ENCODE assay signal across 8 cellular contexts in the genomic region with DNA sequence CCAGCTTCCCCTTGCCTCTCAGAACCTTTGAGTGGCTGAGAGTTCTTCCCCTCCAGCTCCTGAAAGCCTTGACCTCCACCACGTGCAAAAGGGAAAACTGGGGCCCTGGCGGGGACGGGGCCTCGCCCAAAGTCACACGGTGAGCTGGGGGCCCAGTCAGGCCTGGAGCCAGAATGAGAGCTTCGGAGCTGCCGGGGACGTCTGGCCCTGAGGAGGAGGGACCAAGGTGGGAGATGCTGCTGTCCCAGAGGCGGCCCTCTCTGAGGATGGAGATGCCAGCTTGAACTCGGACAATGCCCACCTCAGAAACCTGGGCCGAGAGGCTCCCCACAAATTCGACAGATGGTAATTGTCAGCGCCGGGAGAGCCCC. TPM values are rescaled to one million over a fixed set of nuclear protein-coding genes. Genes with fewer than 3 reads are reported as not detected.
A peak's percentile ranks its signal among the peaks of the same experiment; 100 is the strongest.
DNase-seq lines count a peak whose midpoint lies in the region; ATAC-seq and TF ChIP-seq lines count a peak whose summit lies in the region.

No MANE protein-coding gene starts in this region.

- H3K4me3 ChIP-seq in SK-N-SH (ENCODE audit: low read depth in 2 of 2, low read length in 1 of 2), result peak overlapping the region; percentile 98
- H3K4me3 ChIP-seq in stomach, result peak overlapping the region; percentile 74 to 98 (median 86)

- no peak for TF ChIP-seq CTCF in SK-N-SH (IDR thresholded peaks at IDR 0.05)
- no peak for TF ChIP-seq CTCF in stomach (IDR thresholded peaks at IDR 0.05)
- no peak for TF ChIP-seq CTCF in RWPE1 (conservative IDR thresholded peaks at IDR 0.05; ENCODE audit: low read depth)

- H3K9me3 Mint-ChIP-seq in activated T-helper 2 cell treated with anti-CD3 and anti-CD28 coated beads, Interferon-gamma antibody, Interleukin-2, Interleukin-4, amounts not matched to agents 10 μg/mL and 5 μg/mL and 100 μg/mL, durations not matched to agents 14 hours and 24 hours and 36 hours, result no peaks in the 10 kb centered on the region
- no peaks in the 10 kb centered on the region for H3K9me3 Mint-ChIP-seq in immature natural killer cell

- no peaks in the 10 kb centered on the region for H4K20me1 ChIP-seq in SK-N-SH (ENCODE audit: insufficient read depth)

- CTCF ChIA-PET in SK-N-SH (lab: Yijun Ruan, JAX), result interaction anchor here (0.8 to 1.5 kb wide), 5 partner anchors 8 to 101 kb away, joined by 3 to 5 read pairs (median 3); no protein-coding TSS in a partner anchor
- CTCF ChIA-PET in RWPE1 (lab: Yijun Ruan, JAX), result interaction anchor here (0.7 to 1.6 kb wide), 2 partner anchors 24 to 758 kb away, joined by 3 to 5 read pairs; no protein-coding TSS in a partner anchor

- no peaks in the 10 kb centered on the region for H3K9me2 ChIP-seq in SK-N-SH

- H2AFZ ChIP-seq in SK-N-SH (ENCODE audit: low read depth), result peak overlapping the region; percentile 98; the same call in 1 of the 2 replicates

- peak overlapping the region; percentile 76 for H3K4me3 Mint-ChIP-seq in activated T-helper 2 cell treated with anti-CD3 and anti-CD28 coated beads, Interferon-gamma antibody, Interleukin-2, Interleukin-4, amounts not matched to agents 10 μg/mL and 5 μg/mL and 100 μg/mL, durations not matched to agents 14 hours and 24 hours and 36 hours (ENCODE audit: low read depth)
- H3K4me3 Mint-ChIP-seq in immature natural killer cell, result peak overlapping the region; percentile 70 to 84 (median 79)

- TF ChIP-seq RAD21 in SK-N-SH (IDR thresholded peaks at IDR 0.05; ENCODE audit: low read length), result no peak

- no peaks in the 10 kb centered on the region for H3F3A ChIP-seq in SK-N-SH (replicated peaks; ENCODE audit: insufficient read depth)

- TF ChIP-seq EP300 in SK-N-SH (IDR thresholded peaks at IDR 0.05; ENCODE audit: borderline replicate concordance in 1 of 2, low read depth in 1 of 2, low read length in 1 of 2) (no peak), stomach (IDR thresholded peaks at IDR 0.05) (no peak)

- peaks cover 4% of the 10 kb centered on the region for H3K27me3 Mint-ChIP-seq in activated T-helper 2 cell treated with anti-CD3 and anti-CD28 coated beads, Interferon-gamma antibody, Interleukin-2, Interleukin-4, amounts not matched to agents 10 μg/mL and 5 μg/mL and 100 μg/mL, durations not matched to agents 14 hours and 24 hours and 36 hours (ENCODE audit: low read depth)
- H3K27me3 Mint-ChIP-seq in immature natural killer cell (ENCODE audit: low read depth in 3 of 3), result peaks cover 1 to 10% (median 10%) of the 10 kb centered on the region in 3 donors

- no peak overlapping the region for H3K27ac Mint-ChIP-seq in activated T-helper 2 cell treated with anti-CD3 and anti-CD28 coated beads, Interferon-gamma antibody, Interleukin-2, Interleukin-4, amounts not matched to agents 10 μg/mL and 5 μg/mL and 100 μg/mL, durations not matched to agents 14 hours and 24 hours and 36 hours
- H3K27ac Mint-ChIP-seq in immature natural killer cell, result peak overlapping the region in 3 of 6 donors; percentile 22 to 39 (median 31)

- WGBS in SK-N-SH (ENCODE audit: low lambda C conversion rate), result 54% methylated on average over 11 of the region's 14 CpGs
- WGBS in stomach, 5 donors, result 33 to 56% (median 36%) methylated on average over 13 to 14 of the region's 14 CpGs; no CpG with 5 or more reads in 1 of the 5 donors

- no peaks in the 10 kb centered on the region for H3K9me3 ChIP-seq in SK-N-SH
- no peaks in the 10 kb centered on the region for H3K9me3 ChIP-seq in stomach

- no peak for ATAC-seq in SK-N-SH treated with all-trans-retinoic acid at 6 μM for 48 hours

- no peaks in the 10 kb centered on the region for H3K36me3 Mint-ChIP-seq in activated T-helper 2 cell treated with anti-CD3 and anti-CD28 coated beads, Interferon-gamma antibody, Interleukin-2, Interleukin-4, amounts not matched to agents 10 μg/mL and 5 μg/mL and 100 μg/mL, durations not matched to agents 14 hours and 24 hours and 36 hours (ENCODE audit: low read depth)
- no peaks in the 10 kb centered on the region for H3K36me3 Mint-ChIP-seq in immature natural killer cell

- H3K27me3 ChIP-seq in SK-N-SH (ENCODE audit: insufficient read depth) (no peaks in the 10 kb centered on the region), stomach (no peaks in the 10 kb centered on the region)

- no peak for DNase-seq in SK-N-SH
- no peak for DNase-seq in activated T-helper 2 cell treated with anti-CD3 and anti-CD28 coated beads, Interferon-gamma antibody, Interleukin-2, Interleukin-4, amounts not matched to agents 10 μg/mL and 5 μg/mL and 100 μg/mL, durations not matched to agents 14 hours and 24 hours and 36 hours (ENCODE audit: low spot score)
- DNase-seq in immature natural killer cell, result no peak
- DNase-seq in stomach, result no peak
- DNase-seq in GM19238 (ENCODE audit: insufficient read length, low spot score), result no peak
- no peak for DNase-seq in NCI-H2196 (lab: John Stamatoyannopoulos, UW; ENCODE audit: unreplicated experiment)
- no peak for DNase-seq in RWPE1 (ENCODE audit: low spot score)

- H3K27ac ChIP-seq in SK-N-SH (ENCODE audit: low read depth in 2 of 2, low read length in 1 of 2) (no peak overlapping the region), stomach (peak overlapping the region in 3 of 5 donors; percentile 77 to 89 (median 87)), RWPE1 (no peak overlapping the region)

- H3K79me2 ChIP-seq in SK-N-SH (ENCODE audit: insufficient read depth), result no peaks in the 10 kb centered on the region; the same call in 1 of the 2 replicates

- H3K4me1 ChIP-seq in SK-N-SH (ENCODE audit: control insufficient read depth in 1 of 2, insufficient read depth in 2 of 2, low read depth in 1 of 2, low read length in 1 of 2), result peaks cover 0 to 7% of the 10 kb centered on the region in 2 experiments; a peak in 1 of 4 replicates
- peaks cover 6 to 27% (median 22%) of the 10 kb centered on the region in 4 donors for H3K4me1 ChIP-seq in stomach

- POLR2A ChIA-PET in SK-N-SH (lab: Yijun Ruan, JAX), result interaction anchor here (0.6 kb wide), 1 partner anchor 28 kb away, joined by 3 read pairs; no protein-coding TSS in a partner anchor
- POLR2A ChIA-PET in RWPE1 (lab: Yijun Ruan, JAX; ENCODE audit: low non-redundant PET), result no interaction called here

- H3K9ac ChIP-seq in SK-N-SH, result peak overlapping the region; percentile 100

- no peak for TF ChIP-seq POLR2A in stomach (IDR thresholded peaks at IDR 0.05)

- H3K4me1 Mint-ChIP-seq in activated T-helper 2 cell treated with anti-CD3 and anti-CD28 coated beads, Interferon-gamma antibody, Interleukin-2, Interleukin-4, amounts not matched to agents 10 μg/mL and 5 μg/mL and 100 μg/mL, durations not matched to agents 14 hours and 24 hours and 36 hours (ENCODE audit: low read depth), result peaks cover 19% of the 10 kb centered on the region
- peaks cover 12 to 23% of the 10 kb centered on the region in 2 donors for H3K4me1 Mint-ChIP-seq in immature natural killer cell

- H3K4me2 ChIP-seq in SK-N-SH, result peak overlapping the region; percentile 100

- intact Hi-C loops in activated T-helper 2 cell treated with anti-CD3 and anti-CD28 coated beads, Interferon-gamma antibody, Interleukin-2, Interleukin-4, amounts not matched to agents 10 μg/mL and 5 μg/mL and 100 μg/mL, durations not matched to agents 14 hours and 24 hours and 36 hours (cut with micrococcal nuclease), result loop anchor here (5.0 kb wide), 1 partner anchor 800 kb away; the partner anchor contains the start of gene MED27
- intact Hi-C loops in stomach (cut with DNase I; ENCODE audit: low total_unique reads), result no loop called here

- H3K36me3 ChIP-seq in SK-N-SH (replicated peaks in 1 of 2; ENCODE audit: control insufficient read depth in 1 of 2, insufficient read depth in 2 of 2, low read length in 1 of 2) (no peaks in the 10 kb centered on the region), stomach (no peaks in the 10 kb centered on the region)

TF ChIP-seq in SK-N-SH, 30 proteins besides CTCF, POLR2A, EP300 and RAD21 (continues in another document):
- no peak for TF ChIP-seq NFIC (IDR thresholded peaks at IDR 0.05; ENCODE audit: borderline replicate concordance)
- no peak for TF ChIP-seq TAF1 (IDR thresholded peaks at IDR 0.05; ENCODE audit: borderline replicate concordance, low read depth, low read length)

RNA-seq across cellular contexts. Expression of gene AK8, which starts 0.7 kb away (rescaled TPM):
- polyA plus RNA-seq in SK-N-SH (2012; rRNA removed) (0.77 and 0.84 TPM in 2 replicates), immature natural killer cell (1 to 10 TPM in 2 of 3 donors, not detected in 1; 1.9 to 3.3 TPM), stomach (under 1 TPM in 2 of 3 donors, not detected in 1; 0.56 to 0.60 TPM)
- 0.44 and 0.58 TPM in 2 replicates for polyA plus RNA-seq in SK-N-SH (2012; cell fraction: cytosol; rRNA removed)
- 1.2 and 1.9 TPM in 2 replicates for polyA plus RNA-seq in SK-N-SH (2012; cell fraction: nucleus; rRNA removed)
- not detected in 2 replicates for total RNA-seq in activated T-helper 2 cell treated with anti-CD3 and anti-CD28 coated beads, Interferon-gamma antibody, Interleukin-2, Interleukin-4, amounts not matched to agents 10 μg/mL and 5 μg/mL and 100 μg/mL, durations not matched to agents 14 hours and 24 hours and 36 hours
- total RNA-seq in stomach, result under 1 TPM in 1 of 5 donors, not detected in 4; 0.89 TPM

RNA-seq across cellular contexts. Expression of gene SPACA9, which starts 1.3 kb away (rescaled TPM):
- polyA plus RNA-seq in SK-N-SH (2012; rRNA removed), result 6.7 and 9.8 TPM in 2 replicates
- 7.1 and 7.8 TPM in 2 replicates for polyA plus RNA-seq in SK-N-SH (2012; cell fraction: cytosol; rRNA removed)
- polyA plus RNA-seq in SK-N-SH (2012; cell fraction: nucleus; rRNA removed), result 11.1 and 12.5 TPM in 2 replicates
- 1.1 and 1.3 TPM in 2 replicates for total RNA-seq in activated T-helper 2 cell treated with anti-CD3 and anti-CD28 coated beads, Interferon-gamma antibody, Interleukin-2, Interleukin-4, amounts not matched to agents 10 μg/mL and 5 μg/mL and 100 μg/mL, durations not matched to agents 14 hours and 24 hours and 36 hours
- 1 to 10 TPM; 1.6 to 6.5 (median 2.4) TPM for polyA plus RNA-seq in immature natural killer cell
- total RNA-seq in stomach, result 1 to 10 TPM in 1 of 5 donors, under 1 TPM in 2, not detected in 2; 0.29 to 2.2 (median 0.55) TPM
- 1 to 10 TPM; 1.8 to 4.8 (median 3.4) TPM for polyA plus RNA-seq in stomach

Comparison
In these comparisons a context has a peak if more than half of its experiments do, and no peak if none do; other contexts are left out.
1. H3K27ac ChIP-seq: peak in stomach (3 of 5); none in SK-N-SH (0 of 2) and RWPE1 (single experiment).